In the genomic region with DNA sequence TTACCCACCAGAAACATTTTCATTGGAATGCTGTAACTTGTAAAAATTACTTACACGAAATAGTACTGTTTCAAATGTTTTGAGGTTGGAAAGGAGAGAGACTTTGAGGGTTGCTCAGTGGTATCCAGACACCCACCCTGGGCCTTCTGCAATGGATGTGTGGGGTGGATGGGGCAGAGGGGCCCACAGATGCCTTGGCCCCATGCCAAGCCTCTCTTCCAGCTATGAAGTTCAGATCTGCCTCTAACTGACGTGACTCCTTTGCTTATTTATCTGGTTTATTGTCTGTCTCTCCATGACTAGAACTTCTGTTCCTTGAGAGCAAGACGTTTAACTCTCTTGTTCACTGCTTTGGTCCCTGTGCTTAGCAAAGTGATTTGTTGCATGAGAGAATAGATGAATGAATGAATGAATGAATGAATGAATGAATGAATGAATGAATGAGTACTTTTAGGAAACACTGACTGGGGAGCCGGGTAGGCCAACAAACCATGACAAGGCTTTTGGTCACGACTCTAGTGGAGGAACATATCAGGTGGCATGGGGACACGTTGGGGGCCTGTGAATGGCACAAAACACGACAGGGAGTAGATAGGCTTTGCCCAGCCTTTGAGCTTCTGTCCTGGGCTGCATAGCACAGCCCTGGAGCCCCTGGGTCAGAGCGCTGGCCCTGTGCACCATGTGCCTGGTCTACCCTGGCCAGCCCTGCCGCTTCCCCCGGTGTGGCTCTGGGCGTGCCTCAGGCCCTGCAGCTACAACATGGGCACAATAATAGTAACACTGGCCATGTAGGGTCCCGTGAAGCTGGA, we compare ENCODE assay signal across 1 cellular context.
TF ChIP-seq lines count a peak whose summit lies in the region.

No MANE protein-coding gene starts in this region.

TF ChIP-seq in GM12878, 131 proteins besides CTCF, POLR2A, EP300 and RAD21:
- TF ChIP-seq ZNF24 (IDR thresholded peaks at IDR 0.05) (peak; percentile 79), EED (IDR thresholded peaks at IDR 0.05; ENCODE audit: low read depth) (no peak)
